ENCODE assay signal across 34 cellular contexts in genomic region chr20:2327620-2328555, GRCh38. TPM values are rescaled to one million over a fixed set of nuclear protein-coding genes. Genes with fewer than 3 reads are reported as not detected.
"Had no signal": no experiment of that assay in that cellular context is flagged by ENCODE, and none has a peak within 500 bp of the region (broad histone marks: within the 10 kb centered on the region; RNA-seq: fewer than 3 reads in every experiment).

No MANE protein-coding gene starts in this region.

- H3K36me3 ChIP-seq: heart right ventricle, left lung, pancreas, right atrium auricular region, tibial artery had no signal

- FAIRE-seq: endothelial cell of umbilical vein, islet of Langerhans, pancreas had no signal

- ATAC-seq: heart right ventricle; left cardiac atrium; left lung; naive thymus-derived CD4-positive, alpha-beta T cell; pancreas; sciatic nerve had no signal

- H3K27ac ChIP-seq: coronary artery, esophagus squamous epithelium, heart right ventricle, left lung, pancreas, right atrium auricular region, testis, tibial artery had no signal

- H3K4me3 ChIP-seq: coronary artery, esophagus squamous epithelium, heart right ventricle, left lung, pancreas, right atrium auricular region, smooth muscle cell, testis, tibial artery had no signal

- H3K4me1 ChIP-seq: heart right ventricle, pancreas, right atrium auricular region, testis, tibial artery had no signal

- DNase-seq: dermis blood vessel endothelial cell; effector memory CD4-positive, alpha-beta T cell; esophagus squamous epithelium; foreskin melanocyte; glutamatergic neuron; heart right ventricle; hippocampal formation; left cardiac atrium; left lung; mesenchymal stem cell; midbrain; naive thymus-derived CD4-positive, alpha-beta T cell; pancreas; stimulated activated CD4-positive, alpha-beta T cell treated with anti-CD3 and anti-CD28 coated beads, Interleukin-12 subunit alpha, Interleukin-12 subunit beta, amount 100 ng/mL, for 4 hours; stimulated activated CD4-positive, alpha-beta T cell treated with anti-CD3 and anti-CD28 coated beads, Interleukin-1b, Interleukin-23, amount 100 ng/mL, for 48 hours; stimulated activated CD4-positive, alpha-beta T cell treated with anti-CD3 and anti-CD28 coated beads, Interleukin-4, amount 100 ng/mL, for 1 hour; stimulated activated CD8-positive, alpha-beta memory T cell treated with anti-CD3 and anti-CD28 coated beads, Interleukin-4, amount 100 ng/mL, for 48 hours; stimulated activated naive CD4-positive, alpha-beta T cell treated with Interleukin-2 at 50 U/mL for 16 hours; substantia nigra; testis had no signal

- H3K4me2 ChIP-seq: smooth muscle cell had no signal

- H3K9me3 ChIP-seq: esophagus squamous epithelium, left lung, pancreas, right atrium auricular region, testis, tibial artery had no signal

- H3K27me3 ChIP-seq: pancreas, right atrium auricular region, testis had no signal

RNA-seq across cellular contexts. Expression of gene TGM3, which starts 32.1 kb away (rescaled TPM):
- total RNA-seq: dermis blood vessel endothelial cell; endothelial cell of umbilical vein; epithelial cell of proximal tubule; heart right ventricle; kidney epithelial cell; left cardiac atrium; lung microvascular endothelial cell; naive thymus-derived CD4-positive, alpha-beta T cell; omental fat pad; right atrium auricular region; sciatic nerve; urinary bladder had no signal
- polyA plus RNA-seq: endothelial cell of umbilical vein; naive thymus-derived CD4-positive, alpha-beta T cell; urinary bladder had no signal

RNA-seq across cellular contexts. Expression of gene TGM6, which starts 52.8 kb away (rescaled TPM):
- total RNA-seq: dermis blood vessel endothelial cell; endothelial cell of umbilical vein; epithelial cell of proximal tubule; esophagus squamous epithelium; heart right ventricle; kidney epithelial cell; left cardiac atrium; left lung; lung microvascular endothelial cell; mucosa of gallbladder; naive thymus-derived CD4-positive, alpha-beta T cell; omental fat pad; pancreas; progenitor cell of endocrine pancreas; right atrium auricular region; sciatic nerve; smooth muscle cell; testis; urinary bladder had no signal
- polyA plus RNA-seq: endothelial cell of umbilical vein; heart right ventricle; naive thymus-derived CD4-positive, alpha-beta T cell; pancreas; smooth muscle cell; urinary bladder had no signal
